In the genomic region with DNA sequence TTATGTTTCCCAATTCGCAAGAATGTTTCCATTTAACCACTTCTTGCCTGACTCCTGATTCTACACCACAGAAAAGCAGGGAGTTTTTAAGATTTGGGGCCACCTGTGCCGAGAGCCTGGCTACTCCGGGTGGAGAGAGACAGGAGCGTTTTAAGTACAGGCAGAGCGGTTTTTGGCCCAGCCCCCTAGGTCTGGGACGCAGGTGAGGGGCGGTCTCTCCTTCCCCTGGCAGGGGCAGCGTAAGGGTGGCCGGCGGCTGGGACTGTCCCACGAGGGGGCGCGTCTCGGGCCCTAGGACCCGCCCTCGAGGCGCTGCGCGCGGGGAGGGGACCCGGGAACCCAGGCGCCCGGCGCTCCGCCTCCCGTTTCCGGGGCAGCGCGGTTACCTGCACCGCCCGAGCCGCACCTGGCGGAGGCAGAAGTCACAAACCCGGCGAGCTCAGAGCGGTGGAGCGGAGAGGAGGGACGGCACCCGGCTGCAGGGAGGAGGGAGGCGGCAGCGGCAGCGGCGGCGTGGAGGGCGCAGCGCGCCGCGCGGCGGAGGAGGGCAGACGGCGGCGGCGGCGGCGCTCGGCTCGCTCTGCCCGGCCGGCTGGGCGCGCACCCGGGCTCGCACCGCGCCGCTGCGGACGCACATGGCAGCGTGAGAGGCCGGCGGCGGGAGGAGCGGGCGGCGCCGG, we compare ENCODE assay signal across 8 cellular contexts. TPM values are rescaled to one million over a fixed set of nuclear protein-coding genes. Genes with fewer than 3 reads are reported as not detected.
DNase-seq lines count a peak whose midpoint lies in the region; ATAC-seq and TF ChIP-seq lines count a peak whose summit lies in the region.

A gene (plus strand): TSS at position 365 of the 680 bp plus-strand sequence. CDS start 508 bp downstream, outside the sequence.

- 0% methylated on average over 29 to 78 of the region's 78 CpGs for WGBS in endodermal cell (ENCODE audit: insufficient coverage in 1 of 2, insufficient read length in 1 of 2), 2 experiments
- WGBS in suprapubic skin, result 0% methylated on average over 7 of the region's 78 CpGs

- TF ChIP-seq EP300 in suprapubic skin (IDR thresholded peaks at IDR 0.05), result no peak

- ATAC-seq in GM18873 (IDR thresholded peaks at IDR 0.05; ENCODE audit: low FRiP score, unreplicated experiment) (peak; percentile 51), HG03066 (IDR thresholded peaks at IDR 0.05; ENCODE audit: low read depth, unreplicated experiment) (peak; percentile 62)

- H3K9me3 Mint-ChIP-seq in endodermal cell, result no peaks in the 10 kb centered on the region

- no peak for TF ChIP-seq POLR2A in suprapubic skin (IDR thresholded peaks at IDR 0.05)

- H3K27me3 ChIP-seq in endodermal cell (ENCODE audit: control insufficient read depth, insufficient read depth, low read length, poor library complexity, severe bottlenecking) (no peaks in the 10 kb centered on the region), mucosa of stomach (ENCODE audit: control insufficient read depth, insufficient read depth, low read length) (peaks cover 8% of the 10 kb centered on the region), suprapubic skin (peaks cover 32% of the 10 kb centered on the region)

- H3K27ac ChIP-seq in endodermal cell (ENCODE audit: low read depth, low read length) (no peak within 1 kb of the TSS), suprapubic skin (peak within 1 kb of the TSS; percentile 65)

- H3K4me3 Mint-ChIP-seq in endodermal cell, result peak within 1 kb of the TSS; percentile 70

- peaks cover 36% of the 10 kb centered on the region for H3K27me3 Mint-ChIP-seq in endodermal cell (ENCODE audit: insufficient read depth)

- no peak within 1 kb of the TSS for H3K9ac ChIP-seq in endodermal cell (ENCODE audit: extremely low read depth, low read length, poor library complexity, severe bottlenecking)
- peak within 1 kb of the TSS; percentile 61 for H3K9ac ChIP-seq in mucosa of stomach (ENCODE audit: low read length)

- H3K36me3 ChIP-seq in endodermal cell (ENCODE audit: control insufficient read depth, insufficient read depth, low read length), result no peaks in the 10 kb centered on the region
- H3K36me3 ChIP-seq in mucosa of stomach (ENCODE audit: control insufficient read depth, insufficient read depth, low read length), result no peaks in the 10 kb centered on the region
- no peaks in the 10 kb centered on the region for H3K36me3 ChIP-seq in suprapubic skin

- H3K4me3 ChIP-seq in endodermal cell (ENCODE audit: low read length) (peak within 1 kb of the TSS; percentile 83), mucosa of stomach (ENCODE audit: low read length) (peak within 1 kb of the TSS; percentile 38), suprapubic skin (peak within 1 kb of the TSS; percentile 69)

- H3K9me3 ChIP-seq in endodermal cell (ENCODE audit: control insufficient read depth, low read length) (no peaks in the 10 kb centered on the region), mucosa of stomach (ENCODE audit: control insufficient read depth, low read length) (no peaks in the 10 kb centered on the region), suprapubic skin (no peaks in the 10 kb centered on the region)

- TF ChIP-seq CTCF in endodermal cell (conservative IDR thresholded peaks at IDR 0.05) (peak; percentile 74), suprapubic skin (IDR thresholded peaks at IDR 0.05) (no peak)

- DNase-seq in AG08396 (ENCODE audit: low spot score) (peak; percentile 78), NCI-H2227 treated with DMSO at 0.1 percent for 48 hours (lab: John Stamatoyannopoulos, UW) (peak; percentile 16), endodermal cell (peak; percentile 96), suprapubic skin (ENCODE audit: low spot score in 2 of 2) (peak in 1 of 2 donors; percentile 68)
- DNase-seq in activated CD4-positive, alpha-beta T cell treated with anti-CD3 and anti-CD28 coated beads, Interleukin-2, amount 50 U/mL, for 4 hours, result peak; percentile 32 to 33

- peaks cover 33% of the 10 kb centered on the region for H3K4me1 Mint-ChIP-seq in endodermal cell

- no peaks in the 10 kb centered on the region for H3K36me3 Mint-ChIP-seq in endodermal cell (ENCODE audit: low read depth)

- H3K27ac Mint-ChIP-seq in endodermal cell, result peak within 1 kb of the TSS; percentile 82

- H3K4me1 ChIP-seq in endodermal cell (ENCODE audit: control insufficient read depth, insufficient read depth, low read length) (peaks cover 8% of the 10 kb centered on the region), mucosa of stomach (ENCODE audit: control insufficient read depth, insufficient read depth, low read length) (peaks cover 38% of the 10 kb centered on the region), suprapubic skin (peaks cover 40% of the 10 kb centered on the region)

RNA-seq across cellular contexts. Expression of the gene that starts here (rescaled TPM):
- total RNA-seq in endodermal cell (10 to 100 TPM; 18.4 to 20.3 TPM), suprapubic skin (10 to 100 TPM; 28.3 to 38.3 (median 31.6) TPM)
- 27.5 TPM for polyA plus RNA-seq in endodermal cell (2013, experiment 1 of 2)
- polyA plus RNA-seq in endodermal cell (2013, experiment 2 of 2), result 22.0 TPM
